Comparison of ENCODE assay signal across 8 cellular contexts in the genomic region with DNA sequence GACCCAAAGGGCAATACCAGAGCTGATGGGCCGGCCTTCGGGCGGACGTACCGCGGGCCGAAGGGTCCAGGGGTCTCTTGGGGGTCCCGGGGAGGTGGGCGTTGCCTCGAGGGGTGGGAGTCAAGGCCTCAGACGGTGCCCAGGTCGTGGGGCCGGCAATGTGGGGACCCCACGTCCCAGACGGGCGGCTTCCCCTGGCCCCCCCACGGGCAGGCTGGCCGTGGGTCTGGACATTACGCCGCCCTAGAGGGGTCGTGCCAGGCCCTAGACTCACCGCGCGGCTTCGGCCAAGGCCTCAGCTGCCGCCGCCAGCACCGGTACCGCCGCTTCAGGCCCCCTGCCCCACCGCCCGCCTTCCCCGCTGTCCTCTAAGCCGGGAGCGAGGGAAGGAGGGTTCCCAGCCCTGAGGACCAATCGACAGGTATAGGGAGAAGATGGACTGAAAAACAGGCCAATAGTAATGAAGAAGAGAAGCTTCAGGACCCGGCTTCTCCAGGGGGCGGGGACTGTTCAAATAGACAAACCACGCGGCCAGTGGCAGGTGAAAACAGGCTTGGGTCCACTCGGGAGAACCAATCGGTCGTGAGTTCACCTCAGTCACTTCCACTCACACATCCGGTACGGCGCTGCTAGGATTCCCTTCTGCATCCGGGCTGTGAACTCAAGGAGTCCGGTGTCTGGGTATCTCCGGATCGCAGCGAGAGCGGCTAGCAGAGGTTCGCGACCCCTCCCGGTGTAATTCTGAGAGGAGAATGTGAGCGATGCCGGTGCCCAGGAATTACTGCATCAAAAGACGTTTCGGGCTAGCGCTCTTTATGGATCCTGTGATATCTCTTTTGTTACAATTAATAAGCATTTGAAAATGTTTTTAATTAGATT. TPM values are rescaled to one million over a fixed set of nuclear protein-coding genes. Genes with fewer than 3 reads are reported as not detected.
A peak's percentile ranks its signal among the peaks of the same experiment; 100 is the strongest.
DNase-seq lines count a peak whose midpoint lies in the region; ATAC-seq, FAIRE-seq and TF ChIP-seq lines count a peak whose summit lies in the region.

A gene (minus strand): TSS at position 381 of the 879 bp plus-strand sequence. CDS start 3,142 bp downstream, outside the sequence.

- H3K4me1 Mint-ChIP-seq in memory B cell, result peaks cover 5% of the 10 kb centered on the region

- no peaks in the 10 kb centered on the region for H3K27me3 Mint-ChIP-seq in memory B cell

- TF ChIP-seq RAD21 in H1 (IDR thresholded peaks at IDR 0.05 in 1 of 2, conservative IDR thresholded peaks at IDR 0.05 in 1 of 2; ENCODE audit: low read depth in 2 of 2, low read length in 2 of 2), result peak in 1 of 2 experiments; percentile 11; a peak in 1 of 4 replicates

- H2BK120ac ChIP-seq in H1 (replicated peaks; ENCODE audit: low read depth, low read length), result no peak within 1 kb of the TSS

- H4K20me1 ChIP-seq in H1 (replicated peaks in 1 of 2; ENCODE audit: control insufficient read depth in 1 of 2, insufficient read depth in 2 of 2, low read length in 2 of 2), result no peaks in the 10 kb centered on the region

- peak within 1 kb of the TSS; percentile 95 for H3K27ac Mint-ChIP-seq in memory B cell

- CTCF ChIA-PET in H1 (lab: Charles Lee; ENCODE audit: partially characterized antibody), result interaction anchor here (0.9 to 3.9 kb wide), 7 partner anchors 10 to 383 kb away, joined by 3 to 19 read pairs (median 4); a partner anchor contains a TSS

- H3K79me2 ChIP-seq in H1 (ENCODE audit: control insufficient read depth in 1 of 2, insufficient read depth in 2 of 2, low read length in 2 of 2), result peaks cover 0 to 13% of the 10 kb centered on the region in 2 experiments; a peak in 2 of 4 replicates

- H2AK5ac ChIP-seq in H1 (ENCODE audit: low read depth, low read length), result no peak within 1 kb of the TSS

- TF ChIP-seq CTCF in H1 (IDR thresholded peaks at IDR 0.05; ENCODE audit: control extremely low read depth in 1 of 3, insufficient read depth in 1 of 3, low read depth in 1 of 3, low read length in 3 of 3), result peak in 2 of 3 experiments; percentile 27 to 33; a peak in 2 of 4 replicates

- H3K4me2 ChIP-seq in H1 (ENCODE audit: insufficient read depth in 1 of 2, low read depth in 2 of 2, low read length in 2 of 2), result peak within 1 kb of the TSS; percentile 81 to 91

- no peaks in the 10 kb centered on the region for H3K9me3 ChIP-seq in H1 (ENCODE audit: insufficient read depth in 2 of 2, low read depth in 1 of 2, low read length in 1 of 2)

- TF ChIP-seq EP300 in H1 (IDR thresholded peaks at IDR 0.05; ENCODE audit: borderline replicate concordance in 1 of 2, low read depth in 2 of 2, low read length in 2 of 2), result no peak

- H4K8ac ChIP-seq in H1 (ENCODE audit: extremely low read depth, insufficient read depth, low read length), result peak within 1 kb of the TSS; percentile 92; the same call in 1 of the 2 replicates

- H2BK12ac ChIP-seq in H1 (ENCODE audit: low read depth, low read length), result 0 out of 2 replicates have a peak within 1 kb of the TSS, but pooled peaks have one; percentile 3

- peak within 1 kb of the TSS; percentile 60; the same call in 1 of the 2 replicates for H3K27ac ChIP-seq in H1 (ENCODE audit: low read depth, low read length)

- H3K23me2 ChIP-seq in H1 (ENCODE audit: low read depth, low read length), result peaks cover 2% of the 10 kb centered on the region; the same call in 1 of the 2 replicates

- POLR2A ChIA-PET in H1 (lab: Charles Lee; ENCODE audit: partially characterized antibody), result interaction anchor here (0.7 to 2.1 kb wide), 14 partner anchors 9 to 648 kb away, joined by 3 to 17 read pairs (median 3); a partner anchor contains a TSS

- H3K9me3 Mint-ChIP-seq in memory B cell, result no peaks in the 10 kb centered on the region

- peak within 1 kb of the TSS; percentile 86 to 90 (median 88) for H3K4me3 ChIP-seq in H1 (ENCODE audit: extremely low read depth in 1 of 4, insufficient read depth in 2 of 4, low read depth in 3 of 4, low read length in 4 of 4)

- peak within 1 kb of the TSS; percentile 93 for H3K4me3 Mint-ChIP-seq in memory B cell

- WGBS in H1 (ENCODE audit: extremely low coverage in 1 of 2, insufficient coverage in 1 of 2, insufficient read length in 1 of 2, insufficient replicate concordance in 2 of 2, low coverage in 1 of 2, low lambda C conversion rate in 2 of 2, missing lambda C conversion rate in 1 of 2), 2 experiments, result 2% methylated on average over 37 of the region's 60 CpGs; no CpG with 5 or more reads in 1 of the 2 experiments

- TF ChIP-seq POLR2A in H1 (IDR thresholded peaks at IDR 0.05; ENCODE audit: control extremely low read depth in 1 of 2, low read depth in 2 of 2, low read length in 2 of 2), result peak; percentile 67 to 83

- no peak within 1 kb of the TSS for H3K4ac ChIP-seq in H1 (replicated peaks; ENCODE audit: insufficient read length, low read depth, low read length)

- peaks cover 6 to 20% (median 19%) of the 10 kb centered on the region in 4 experiments for H3K36me3 ChIP-seq in H1 (ENCODE audit: control insufficient read depth in 2 of 4, insufficient read depth in 4 of 4, low read length in 3 of 4)

- peak; percentile 83 for FAIRE-seq in HTR-8/SVneo (lab: Jason Lieb, UNC)
- FAIRE-seq in H1 (lab: Jason Lieb, UNC), result peak; percentile 92

- peak; percentile 91 for ATAC-seq in GM21367 (IDR thresholded peaks at IDR 0.05; ENCODE audit: unreplicated experiment)
- peak; percentile 95 for ATAC-seq in memory B cell (ENCODE audit: low read depth)

- no peak within 1 kb of the TSS for H2BK15ac ChIP-seq in H1 (ENCODE audit: low read length)

- peak within 1 kb of the TSS; percentile 71 for H3K18ac ChIP-seq in H1 (ENCODE audit: extremely low read depth, low read length)

- H3K56ac ChIP-seq in H1 (replicated peaks; ENCODE audit: insufficient read length, low read depth, low read length), result peak within 1 kb of the TSS; percentile 42

- H3K79me1 ChIP-seq in H1 (ENCODE audit: low read depth, low read length), result no peaks in the 10 kb centered on the region

- H2BK20ac ChIP-seq in H1 (ENCODE audit: low read length), result no peak within 1 kb of the TSS

- H3K36me3 Mint-ChIP-seq in memory B cell, result peaks cover 6% of the 10 kb centered on the region

- peak within 1 kb of the TSS; percentile 79 to 95 (median 81); a peak in 6 of 7 replicates for H3K9ac ChIP-seq in H1 (replicated peaks in 1 of 4; ENCODE audit: extremely low read depth in 1 of 4, low read depth in 3 of 4, low read length in 3 of 4)

- no peak within 1 kb of the TSS for H3K14ac ChIP-seq in H1 (ENCODE audit: insufficient read length)

- in situ Hi-C loops in Caki2 (cut with HindIII; ENCODE audit: low pct_unique_long_range_greater_than_20kb, low sequenced_read_pairs), result no loop called here

- H2AFZ ChIP-seq in H1 (ENCODE audit: low read length), result 0 out of 2 replicates have a peak within 1 kb of the TSS, but pooled peaks have one; percentile 37

- H4K91ac ChIP-seq in H1 (replicated peaks; ENCODE audit: insufficient read length, low read length), result no peak within 1 kb of the TSS

- peak within 1 kb of the TSS; percentile 60 for H4K5ac ChIP-seq in H1 (ENCODE audit: insufficient read length, low read depth, low read length)

- peak; percentile 98 for DNase-seq in Caki2 (ENCODE audit: low read depth)
- DNase-seq in HTR-8/SVneo (ENCODE audit: insufficient read length, low spot score), result peak; percentile 99
- DNase-seq in NOMO-1 treated with dmso at 0.1 percent for 144 hours (lab: John Stamatoyannopoulos, UW; ENCODE audit: unreplicated experiment), result peak; percentile 96
- peak; percentile 81 to 90 (median 86) for DNase-seq in activated CD8-positive, alpha-beta memory T cell treated with anti-CD3 and anti-CD28 coated beads for 48 hours (ENCODE audit: low read depth in 2 of 3, low spot score in 2 of 3)
- peak; percentile 94 to 98 for DNase-seq in H1 (ENCODE audit: low read depth in 1 of 2, low spot score in 2 of 2)
- DNase-seq in memory B cell (ENCODE audit: low spot score in 2 of 2), result peak; percentile 84 to 94
- peak; percentile 93 for DNase-seq in stimulated activated CD8-positive, alpha-beta memory T cell treated with anti-CD3 and anti-CD28 coated beads, Interleukin-12 subunit alpha, Interleukin-12 subunit beta, amount 100 ng/mL, for 24 hours (ENCODE audit: extremely low read depth)

- no peaks in the 10 kb centered on the region; a peak in 1 of 7 replicates for H3K4me1 ChIP-seq in H1 (replicated peaks in 1 of 4; ENCODE audit: control insufficient read depth in 3 of 4, insufficient read depth in 4 of 4, low read length in 3 of 4)

- no peak within 1 kb of the TSS for H3K23ac ChIP-seq in H1 (ENCODE audit: insufficient read length)

- H2BK5ac ChIP-seq in H1 (ENCODE audit: low read depth, low read length), result no peak within 1 kb of the TSS

- H3K27me3 ChIP-seq in H1 (replicated peaks in 1 of 4; ENCODE audit: control insufficient read depth in 3 of 4, extremely low read depth in 1 of 4, insufficient read depth in 3 of 4, low read length in 3 of 4), result no peaks in the 10 kb centered on the region

TF ChIP-seq in H1, 55 proteins besides CTCF, POLR2A, EP300 and RAD21 (continues in another document):
- no peak for TF ChIP-seq MAFK (IDR thresholded peaks at IDR 0.05; ENCODE audit: low read depth, low read length)
- no peak for TF ChIP-seq NANOG (IDR thresholded peaks at IDR 0.05; ENCODE audit: insufficient read depth, low read depth, low read length, poor library complexity, severe bottlenecking)
- peak; percentile 16; the same call in 1 of the 2 replicates for TF ChIP-seq POLR2AphosphoS5 (IDR thresholded peaks at IDR 0.05; ENCODE audit: low read depth, low read length)
- TF ChIP-seq HDAC2 (IDR thresholded peaks at IDR 0.05; ENCODE audit: borderline replicate concordance in 1 of 2, low read depth in 2 of 2, low read length in 2 of 2), result no peak
- peak; percentile 61; the same call in 1 of the 2 replicates for TF ChIP-seq RBBP5 (IDR thresholded peaks at IDR 0.05; ENCODE audit: borderline replicate concordance, low read depth, low read length)
- no peak for TF ChIP-seq SUZ12 (IDR thresholded peaks at IDR 0.05; ENCODE audit: low read length)
- peak; percentile 76 for TF ChIP-seq CREB1 (IDR thresholded peaks at IDR 0.05)
- no peak for TF ChIP-seq RNF2 (IDR thresholded peaks at IDR 0.05; ENCODE audit: borderline replicate concordance, low read depth, low read length, missing control alignments, poor library complexity, severe bottlenecking)

RNA-seq across cellular contexts. Expression of the gene that starts here (rescaled TPM):
- total RNA-seq in Caki2 (2014; rRNA removed; shearing (Covaris generic); ENCODE audit: low replicate concordance), result 9.6 and 11.2 TPM in 2 replicates
- 75.7 and 76.8 TPM in 2 replicates for total RNA-seq in H1 (2021; fragmentation: NEBNext Ultra II Directional; extraction: Animal tissue kit (Norgen Biotek cat#: 25700))
- 43.6 and 44.2 TPM in 2 replicates for polyA plus RNA-seq in H1 (2011; rRNA removed)
- 47.2 TPM for polyA plus RNA-seq in H1 (2011; cell fraction: cytosol; rRNA removed)
- 103 TPM for polyA plus RNA-seq in H1 (2011; cell fraction: nucleus; rRNA removed)
- 61.6 to 68.2 TPM (median 64.5 TPM) in 4 replicates for polyA plus RNA-seq in H1 (2012, experiment 1 of 2)
- polyA plus RNA-seq in H1 (2012, experiment 2 of 2), result 6.3 TPM
- polyA plus RNA-seq in H1 (2013, experiment 1 of 2), result 31.7 TPM
- 28.2 TPM for polyA plus RNA-seq in H1 (2013, experiment 2 of 2)
- 144 and 175 TPM in 2 replicates for polyA minus RNA-seq in H1 (2011; rRNA and poly(A)+ RNA removed)
- polyA minus RNA-seq in H1 (2011; cell fraction: cytosol; rRNA and poly(A)+ RNA removed), result 53.1 TPM
- 83.0 TPM for polyA minus RNA-seq in H1 (2011; cell fraction: nucleus; rRNA and poly(A)+ RNA removed)

Comparison
In these comparisons a context has a peak if more than half of its experiments do, and no peak if none do; other contexts are left out.
1. Peak in every context shown above with its lines: DNase-seq, ATAC-seq, H3K4me3 ChIP-seq and H3K27ac ChIP-seq.